Comparison of ENCODE assay signal across 8 cellular contexts in the genomic region with DNA sequence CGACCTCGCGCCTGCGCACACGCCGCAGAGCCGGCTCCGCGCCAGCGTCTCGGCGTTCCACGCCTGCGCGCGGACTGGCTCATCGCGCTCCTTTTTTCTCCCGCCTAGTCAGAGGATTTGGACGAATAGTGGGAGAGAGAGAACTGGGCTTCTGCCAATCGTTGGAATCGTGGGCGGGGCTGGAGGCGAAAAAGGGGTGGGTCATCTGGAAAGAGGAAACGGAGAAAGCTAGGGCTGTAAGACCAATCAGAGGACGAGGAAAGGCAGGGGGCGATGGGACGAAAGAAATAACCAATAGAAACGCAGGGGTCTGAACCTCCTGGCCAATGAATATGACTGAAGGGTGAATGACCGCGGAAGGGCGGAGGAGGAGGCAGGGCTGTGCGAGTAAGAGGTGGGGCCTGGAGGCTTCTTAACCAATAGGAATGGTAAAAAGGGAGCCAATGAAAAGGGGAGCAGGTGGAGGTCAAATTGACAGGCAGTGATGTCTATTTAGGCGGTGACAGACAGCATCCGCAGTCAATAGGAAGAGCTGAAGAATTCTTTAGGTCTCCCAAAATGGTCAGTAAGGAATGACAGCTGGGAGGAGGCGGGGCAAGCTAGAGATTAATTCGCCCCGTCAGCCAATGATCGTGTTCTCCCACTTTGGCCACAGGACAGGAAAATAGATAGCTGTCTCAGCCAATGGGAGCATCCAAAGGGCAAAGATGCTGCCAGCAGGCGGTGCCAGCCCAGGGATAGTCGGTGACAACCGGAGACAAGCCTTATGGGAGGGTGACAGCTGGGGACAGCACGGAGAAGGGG.
A peak's percentile ranks its signal among the peaks of the same experiment; 100 is the strongest.
DNase-seq lines count a peak whose midpoint lies in the region; ATAC-seq and TF ChIP-seq lines count a peak whose summit lies in the region.

A gene with protein sequence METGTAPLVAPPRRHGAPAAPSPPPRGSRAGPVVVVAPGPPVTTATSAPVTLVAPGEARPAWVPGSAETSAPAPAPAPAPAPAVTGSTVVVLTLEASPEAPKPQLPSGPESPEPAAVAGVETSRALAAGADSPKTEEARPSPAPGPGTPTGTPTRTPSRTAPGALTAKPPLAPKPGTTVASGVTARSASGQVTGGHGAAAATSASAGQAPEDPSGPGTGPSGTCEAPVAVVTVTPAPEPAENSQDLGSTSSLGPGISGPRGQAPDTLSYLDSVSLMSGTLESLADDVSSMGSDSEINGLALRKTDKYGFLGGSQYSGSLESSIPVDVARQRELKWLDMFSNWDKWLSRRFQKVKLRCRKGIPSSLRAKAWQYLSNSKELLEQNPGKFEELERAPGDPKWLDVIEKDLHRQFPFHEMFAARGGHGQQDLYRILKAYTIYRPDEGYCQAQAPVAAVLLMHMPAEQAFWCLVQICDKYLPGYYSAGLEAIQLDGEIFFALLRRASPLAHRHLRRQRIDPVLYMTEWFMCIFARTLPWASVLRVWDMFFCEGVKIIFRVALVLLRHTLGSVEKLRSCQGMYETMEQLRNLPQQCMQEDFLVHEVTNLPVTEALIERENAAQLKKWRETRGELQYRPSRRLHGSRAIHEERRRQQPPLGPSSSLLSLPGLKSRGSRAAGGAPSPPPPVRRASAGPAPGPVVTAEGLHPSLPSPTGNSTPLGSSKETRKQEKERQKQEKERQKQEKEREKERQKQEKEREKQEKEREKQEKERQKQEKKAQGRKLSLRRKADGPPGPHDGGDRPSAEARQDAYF (minus strand): TSS at position 51 of the 804 bp plus-strand sequence. CDS start 311 bp downstream, outside the sequence.

- CTCF ChIA-PET in AG04449 (lab: Yijun Ruan, JAX): interaction anchor here (0.6 to 2.0 kb wide), 8 partner anchors 9 to 279 kb away, joined by 3 to 9 read pairs (median 4); a partner anchor contains a TSS

- peak; percentile 100 for DNase-seq in AG04449 (ENCODE audit: low read depth, low spot score)
- peak; percentile 100 for DNase-seq in NCI-H345 (lab: John Stamatoyannopoulos, UW)
- DNase-seq in activated CD4-positive, CD25-positive, alpha-beta regulatory T cell (lab: John Stamatoyannopoulos, UW): peak; percentile 93 to 97 (median 95)
- peak; percentile 93 to 100 (median 100) for DNase-seq in caudate nucleus (lab: John Stamatoyannopoulos, UW)
- DNase-seq in iPS-NIHi11 (ENCODE audit: low spot score): peak; percentile 89

- ATAC-seq in GM18909 (IDR thresholded peaks at IDR 0.05; ENCODE audit: poor library complexity, unreplicated experiment): peak; percentile 78
- peak; percentile 80 for ATAC-seq in HG03280 (IDR thresholded peaks at IDR 0.05; ENCODE audit: unreplicated experiment)

- TF ChIP-seq CTCF in AG04449 (IDR thresholded peaks at IDR 0.05; ENCODE audit: insufficient read depth, low read length, missing control alignments): peak; percentile 13

- peak within 1 kb of the TSS; percentile 85 for H3K4me3 ChIP-seq in AG04449 (ENCODE audit: low read depth, low read length)
- H3K4me3 ChIP-seq in skin epidermis: peak within 1 kb of the TSS; percentile 67 to 93 (median 90)

- POLR2A ChIA-PET in AG04449 (lab: Yijun Ruan, JAX): interaction anchor here (0.7 to 1.9 kb wide), 9 partner anchors 12 to 305 kb away, joined by 3 to 12 read pairs (median 4); a partner anchor contains a TSS

- H3K27ac ChIP-seq in caudate nucleus (ENCODE audit: low read depth, low read length) (peak within 1 kb of the TSS; percentile 98), skin epidermis (peak within 1 kb of the TSS; percentile 61 to 94 (median 87))

Comparison
In these comparisons a context has a peak if more than half of its experiments do, and no peak if none do; other contexts are left out.
1. Peak in every context shown above with its lines: DNase-seq, ATAC-seq, H3K4me3 ChIP-seq and H3K27ac ChIP-seq.